ENCODE assay signal across 8 cellular contexts in the genomic region with DNA sequence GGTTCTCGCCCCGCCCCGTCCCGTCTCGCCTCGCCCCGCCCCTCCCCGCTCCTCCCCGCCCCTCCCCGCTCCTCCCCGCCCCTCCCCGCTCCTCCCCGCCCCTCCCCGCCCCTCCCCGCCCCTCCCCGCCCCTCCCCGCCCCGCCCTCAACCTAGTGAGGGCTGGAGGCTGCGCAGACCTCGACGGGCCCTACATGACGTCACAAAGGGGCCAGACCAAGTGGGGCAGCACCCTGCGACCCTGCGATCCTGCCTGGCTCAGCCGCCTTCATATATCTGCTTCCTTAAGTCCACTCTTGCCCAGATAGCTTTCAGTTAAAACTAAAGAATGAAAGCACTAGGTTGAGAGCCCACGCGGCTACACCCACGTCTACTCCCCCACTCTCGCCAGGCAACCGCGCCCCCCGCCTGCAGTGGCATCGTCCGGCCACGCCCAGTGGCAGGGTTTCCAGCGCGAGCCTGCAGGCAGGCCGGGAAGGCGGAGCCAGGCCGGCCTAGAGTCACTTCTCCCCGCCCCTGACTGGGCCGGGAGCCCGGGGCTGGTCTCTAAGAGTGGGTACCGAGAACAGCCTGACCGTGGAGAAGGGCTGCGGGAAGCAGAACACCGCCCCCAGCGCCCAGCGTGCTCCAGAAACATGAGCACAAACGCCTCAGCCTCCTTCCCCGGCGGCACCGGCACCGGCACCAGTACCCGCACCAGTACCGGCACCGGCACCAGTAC. TPM values are rescaled to one million over a fixed set of nuclear protein-coding genes. Genes with fewer than 3 reads are reported as not detected.
A peak's percentile ranks its signal among the peaks of the same experiment; 100 is the strongest.
DNase-seq lines count a peak whose midpoint lies in the region; TF ChIP-seq lines count a peak whose summit lies in the region.

No MANE protein-coding gene starts in this region.

- H3K27me3 Mint-ChIP-seq in H9 (ENCODE audit: low read depth): peaks cover 7% of the 10 kb centered on the region
- H3K27me3 Mint-ChIP-seq in activated naive CD4-positive, alpha-beta T cell treated with anti-CD3 and anti-CD28 coated beads for 36 hours (ENCODE audit: low read depth): peaks cover 2% of the 10 kb centered on the region

- peaks cover 8% of the 10 kb centered on the region for H3K23me2 ChIP-seq in H9 (ENCODE audit: insufficient read length, low read depth, low read length, poor library complexity, severe bottlenecking)

- H3K4me1 ChIP-seq in H9 (ENCODE audit: insufficient read depth, low read length) (no peaks in the 10 kb centered on the region), Loucy (ENCODE audit: insufficient read depth, low read length, poor library complexity, severe bottlenecking) (peaks cover 8% of the 10 kb centered on the region), SJCRH30 (no peaks in the 10 kb centered on the region), neuron (ENCODE audit: insufficient read depth, low read length) (no peaks in the 10 kb centered on the region), stomach smooth muscle (ENCODE audit: control insufficient read depth, insufficient read depth, low read length) (no peaks in the 10 kb centered on the region)

- H4K91ac ChIP-seq in H9 (ENCODE audit: insufficient read length, low read depth, low read length): no peak overlapping the region

- H3K9ac ChIP-seq in H9 (ENCODE audit: extremely low read depth, insufficient read length, low read length): peak overlapping the region; percentile 96
- peak overlapping the region; percentile 72 for H3K9ac ChIP-seq in Loucy (ENCODE audit: low read depth, low read length, poor library complexity, severe bottlenecking)
- H3K9ac ChIP-seq in stomach smooth muscle (ENCODE audit: low read length in 2 of 2): peak overlapping the region; percentile 60 to 76

- peaks cover 36 to 42% of the 10 kb centered on the region in 2 experiments for H3K9me3 Mint-ChIP-seq in H9
- H3K9me3 Mint-ChIP-seq in activated naive CD4-positive, alpha-beta T cell treated with anti-CD3 and anti-CD28 coated beads for 36 hours: no peaks in the 10 kb centered on the region

- H2AFZ ChIP-seq in H9 (ENCODE audit: low read length) (no peak overlapping the region), Loucy (ENCODE audit: low read length) (peak overlapping the region; percentile 86), neuron (ENCODE audit: low read depth, low read length) (no peak overlapping the region)

- CTCF ChIA-PET in activated naive CD4-positive, alpha-beta T cell treated with anti-CD3 and anti-CD28 coated beads for 36 hours (lab: Charles Lee): no interaction called here

- H4K8ac ChIP-seq in H9 (replicated peaks; ENCODE audit: insufficient read length, low read depth, low read length): peak overlapping the region; percentile 96

- H2BK15ac ChIP-seq in H9 (ENCODE audit: low read depth, low read length): no peak overlapping the region

- H3K4me1 Mint-ChIP-seq in H9: peaks cover 2 to 5% of the 10 kb centered on the region in 2 experiments; a peak in 3 of 4 replicates
- peaks cover 9% of the 10 kb centered on the region for H3K4me1 Mint-ChIP-seq in activated naive CD4-positive, alpha-beta T cell treated with anti-CD3 and anti-CD28 coated beads for 36 hours (ENCODE audit: low read depth)

- H3K18ac ChIP-seq in H9 (ENCODE audit: insufficient read length, low read depth, low read length): peak overlapping the region; percentile 99

- peak overlapping the region; percentile 62 for H3T11ph ChIP-seq in H9 (ENCODE audit: low read length)

- H2BK120ac ChIP-seq in H9 (ENCODE audit: low read depth, low read length, poor library complexity, severe bottlenecking): peak overlapping the region; percentile 90

- peak overlapping the region; percentile 80 to 85 for H3K4me3 Mint-ChIP-seq in H9
- peak overlapping the region; percentile 86 for H3K4me3 Mint-ChIP-seq in activated naive CD4-positive, alpha-beta T cell treated with anti-CD3 and anti-CD28 coated beads for 36 hours

- H3K9me3 ChIP-seq in H9 (ENCODE audit: control insufficient read depth, low read depth, low read length): no peaks in the 10 kb centered on the region
- no peaks in the 10 kb centered on the region for H3K9me3 ChIP-seq in Loucy (ENCODE audit: insufficient read depth, low read depth, low read length)
- no peaks in the 10 kb centered on the region for H3K9me3 ChIP-seq in SJCRH30 (replicated peaks)
- peaks cover 5% of the 10 kb centered on the region for H3K9me3 ChIP-seq in neuron (ENCODE audit: low read length)
- peaks cover 0 to 3% of the 10 kb centered on the region in 2 donors for H3K9me3 ChIP-seq in stomach smooth muscle (ENCODE audit: control insufficient read depth in 2 of 2, low read length in 2 of 2)

- peak overlapping the region; percentile 100 for H3K27ac Mint-ChIP-seq in H9
- H3K27ac Mint-ChIP-seq in activated naive CD4-positive, alpha-beta T cell treated with anti-CD3 and anti-CD28 coated beads for 36 hours: peak overlapping the region; percentile 92

- H3K27ac ChIP-seq in H9 (ENCODE audit: insufficient read length, low read depth, low read length) (no peak overlapping the region), SJCRH30 (peak overlapping the region; percentile 99), stomach smooth muscle (ENCODE audit: low read length) (peak overlapping the region; percentile 86)

- peak overlapping the region; percentile 90 for H3K4me2 ChIP-seq in H9 (ENCODE audit: insufficient read depth, insufficient read length, low read length)
- H3K4me2 ChIP-seq in Loucy (ENCODE audit: low read depth, low read length, poor library complexity, severe bottlenecking): peak overlapping the region; percentile 85

- H3K79me1 ChIP-seq in H9 (ENCODE audit: insufficient read depth, low read depth, low read length, poor library complexity, severe bottlenecking): no peaks in the 10 kb centered on the region

- intact Hi-C loops in activated naive CD4-positive, alpha-beta T cell treated with anti-CD3 and anti-CD28 coated beads for 36 hours (cut with micrococcal nuclease): loop anchor here (2.0 to 10.0 kb wide), 2 partner anchors 888 to 1730 kb away; a partner anchor contains a TSS

- peak overlapping the region; percentile 98 for H3K14ac ChIP-seq in H9 (ENCODE audit: insufficient read depth, low read length)

- H3K4me3 ChIP-seq in Loucy (ENCODE audit: low read length, poor library complexity, severe bottlenecking) (peak overlapping the region; percentile 77), SJCRH30 (peak overlapping the region; percentile 69), neuron (ENCODE audit: low read length) (peak overlapping the region; percentile 54), stomach smooth muscle (ENCODE audit: low read length in 2 of 2) (peak overlapping the region; percentile 43 to 84)

- TF ChIP-seq CTCF in H9 (conservative IDR thresholded peaks at IDR 0.05) (peak; percentile 29; the same call in 2 of the 3 replicates), Loucy (conservative IDR thresholded peaks at IDR 0.05; ENCODE audit: low read length) (peak; percentile 24)

- H3K79me2 ChIP-seq in H9 (ENCODE audit: insufficient read depth, low read length) (no peaks in the 10 kb centered on the region), Loucy (ENCODE audit: insufficient read depth, low read length) (no peaks in the 10 kb centered on the region)

- H3K56ac ChIP-seq in H9 (ENCODE audit: insufficient read length, low read depth, low read length): no peak overlapping the region

- no peak overlapping the region for H2BK20ac ChIP-seq in H9 (ENCODE audit: low read depth, low read length, poor library complexity, severe bottlenecking)

- H4K5ac ChIP-seq in H9 (ENCODE audit: insufficient read length, low read depth, low read length): peak overlapping the region; percentile 99

- no peaks in the 10 kb centered on the region for H3F3A ChIP-seq in Loucy (ENCODE audit: low read depth)

- H2AK5ac ChIP-seq in H9 (ENCODE audit: insufficient read length, low read length): no peak overlapping the region

- no peaks in the 10 kb centered on the region for H4K20me1 ChIP-seq in H9 (ENCODE audit: control insufficient read depth, insufficient read depth, insufficient read length)
- no peaks in the 10 kb centered on the region for H4K20me1 ChIP-seq in Loucy (ENCODE audit: insufficient read depth, low read length, poor library complexity, severe bottlenecking)

- peak overlapping the region; percentile 77 for H2BK12ac ChIP-seq in H9 (ENCODE audit: insufficient read length, low read depth, low read length)

- DNase-seq in EH (ENCODE audit: low read depth): peak; percentile 87
- DNase-seq in H9: peak; percentile 95
- peak; percentile 84 for DNase-seq in SJCRH30
- DNase-seq in activated naive CD4-positive, alpha-beta T cell treated with anti-CD3 and anti-CD28 coated beads for 36 hours: peak; percentile 79
- peak; percentile 78 for DNase-seq in foreskin melanocyte

- H3K23ac ChIP-seq in H9 (ENCODE audit: insufficient read length, low read depth, low read length): no peak overlapping the region

- H3K36me3 ChIP-seq in Loucy (ENCODE audit: insufficient read depth, low read length): no peaks in the 10 kb centered on the region
- no peaks in the 10 kb centered on the region for H3K36me3 ChIP-seq in SJCRH30
- H3K36me3 ChIP-seq in neuron (ENCODE audit: insufficient read depth, low read length): no peaks in the 10 kb centered on the region
- no peaks in the 10 kb centered on the region for H3K36me3 ChIP-seq in stomach smooth muscle (ENCODE audit: control insufficient read depth in 2 of 2, insufficient read depth in 2 of 2, low read length in 2 of 2)

- no peaks in the 10 kb centered on the region; the same call in 1 of the 2 replicates for H3K27me3 ChIP-seq in H9 (ENCODE audit: insufficient read depth, low read length)
- no peaks in the 10 kb centered on the region for H3K27me3 ChIP-seq in Loucy (ENCODE audit: insufficient read depth, low read length, poor library complexity, severe bottlenecking)
- no peaks in the 10 kb centered on the region for H3K27me3 ChIP-seq in SJCRH30
- H3K27me3 ChIP-seq in neuron (ENCODE audit: insufficient read depth, low read length): no peaks in the 10 kb centered on the region
- peaks cover 0 to 7% of the 10 kb centered on the region in 2 donors for H3K27me3 ChIP-seq in stomach smooth muscle (ENCODE audit: control insufficient read depth in 1 of 2, insufficient read depth in 2 of 2, low read length in 2 of 2)

- peaks cover 0 to 6% (median 4%) of the 10 kb centered on the region in 3 experiments; a peak in 4 of 7 replicates for H3K36me3 Mint-ChIP-seq in H9 (ENCODE audit: insufficient read depth in 1 of 3, low read depth in 3 of 3)
- H3K36me3 Mint-ChIP-seq in activated naive CD4-positive, alpha-beta T cell treated with anti-CD3 and anti-CD28 coated beads for 36 hours (ENCODE audit: low read depth): no peaks in the 10 kb centered on the region

- WGBS in H9 (ENCODE audit: extremely low coverage, insufficient read length, low lambda C conversion rate): no CpG with 5 or more reads among the region's 57 CpGs

- no peak overlapping the region; the same call in 1 of the 2 replicates for H3K4ac ChIP-seq in H9 (ENCODE audit: low read depth, low read length)

- peak overlapping the region; percentile 99 for H2BK5ac ChIP-seq in H9 (ENCODE audit: insufficient read length, low read length)

- no peaks in the 10 kb centered on the region for H3K9me2 ChIP-seq in Loucy (replicated peaks; ENCODE audit: low read depth, low read length)

RNA-seq across cellular contexts. Expression of a gene that starts 1.5 kb away (rescaled TPM):
- total RNA-seq in H9 (2021): 0.28 and 0.44 TPM in 2 replicates
- 0.35 and 0.47 TPM in 2 replicates for total RNA-seq in SJCRH30 (2014; rRNA removed; shearing (Covaris generic))
- under 1 TPM; 0.26 to 0.27 TPM for total RNA-seq in activated naive CD4-positive, alpha-beta T cell treated with anti-CD3 and anti-CD28 coated beads for 36 hours
